Comparison of ENCODE assay signal across 19 cellular contexts in genomic region chr16:56679813-56680212, GRCh38. TPM values are rescaled to one million over a fixed set of nuclear protein-coding genes. Genes with fewer than 3 reads are reported as not detected.
A peak's percentile ranks its signal among the peaks of the same experiment; 100 is the strongest.
DNase-seq lines count a peak whose midpoint lies in the region; ATAC-seq and TF ChIP-seq lines count a peak whose summit lies in the region.
"Had no signal": no experiment of that assay in that cellular context is flagged by ENCODE, and none has a peak within 500 bp of the region (broad histone marks: within the 10 kb centered on the region; RNA-seq: fewer than 3 reads in every experiment).

No MANE protein-coding gene starts in this region.

- H2AFZ ChIP-seq in parathyroid adenoma: no peak overlapping the region
- H2AFZ ChIP-seq: GM23338 had no signal

- H3K36me3 Mint-ChIP-seq in Caco-2 (ENCODE audit: insufficient read depth, unreplicated experiment) (no peaks in the 10 kb centered on the region), immature natural killer cell (peaks cover 0 to 4% (median 0%) of the 10 kb centered on the region in 3 donors)

- ATAC-seq in activated CD4-positive, CD25-positive, alpha-beta regulatory T cell treated with anti-CD3 and anti-CD28 coated beads, Interleukin-2, amount 50 U/mL, for 24 hours: peak; percentile 3 to 30
- ATAC-seq: A549, GM12878, GM23338, T-helper 17 cell had no signal

- POLR2A ChIA-PET in Caco-2 (lab: Charles Lee): no interaction called here

- CTCF ChIA-PET in Caco-2 (lab: Charles Lee): no interaction called here

- H3K27me3 ChIP-seq in WERI-Rb-1 (ENCODE audit: insufficient read depth, low read depth, severe bottlenecking) (no peaks in the 10 kb centered on the region), parathyroid adenoma (ENCODE audit: control insufficient read depth, insufficient read depth, low read length) (no peaks in the 10 kb centered on the region), Caco-2 (replicated peaks; ENCODE audit: control insufficient read depth, insufficient read depth, low read length) (no peaks in the 10 kb centered on the region)

- H3K27ac ChIP-seq in WERI-Rb-1 (peak overlapping the region; percentile 72), parathyroid adenoma (peak overlapping the region; percentile 9)
- H3K27ac ChIP-seq: A549 had no signal

- H3K36me3 ChIP-seq in WERI-Rb-1: no peaks in the 10 kb centered on the region
- no peaks in the 10 kb centered on the region for H3K36me3 ChIP-seq in parathyroid adenoma (ENCODE audit: control insufficient read depth, insufficient read depth, low read length)
- no peaks in the 10 kb centered on the region for H3K36me3 ChIP-seq in Caco-2 (ENCODE audit: control insufficient read depth, insufficient read depth, low read length)

- no peaks in the 10 kb centered on the region for H3K79me2 ChIP-seq in parathyroid adenoma

- BruUV-seq in Caco-2 (replicated peaks; lab: Mats Ljungman, UMichigan): no TSS peak

- intact Hi-C loops in Caco-2 (cut with micrococcal nuclease; ENCODE audit: unreplicated experiment): no loop called here

- H3K4me3 Mint-ChIP-seq in Caco-2 (ENCODE audit: unreplicated experiment) (no peak overlapping the region), immature natural killer cell (no peak overlapping the region)
- H3K4me3 Mint-ChIP-seq: activated CD4-positive, alpha-beta T cell treated with anti-CD3 and anti-CD28 coated beads, Interleukin-2, amount 10 ng/mL, durations not matched to agents 24 days and 14 days; GM23338 had no signal

- H3K9me3 Mint-ChIP-seq in Caco-2 (ENCODE audit: unreplicated experiment) (no peaks in the 10 kb centered on the region), immature natural killer cell (no peaks in the 10 kb centered on the region)
- H3K9me3 Mint-ChIP-seq: activated CD4-positive, alpha-beta T cell treated with anti-CD3 and anti-CD28 coated beads, Interleukin-2, amount 10 ng/mL, durations not matched to agents 24 days and 14 days; GM23338 had no signal

- H3K27me3 Mint-ChIP-seq in Caco-2 (ENCODE audit: insufficient read depth, unreplicated experiment) (peaks cover 9% of the 10 kb centered on the region), immature natural killer cell (ENCODE audit: low read depth in 3 of 3) (peaks cover 5 to 7% (median 7%) of the 10 kb centered on the region in 3 donors)

- H3K27ac Mint-ChIP-seq in Caco-2 (ENCODE audit: unreplicated experiment) (no peak overlapping the region), immature natural killer cell (no peak overlapping the region)
- H3K27ac Mint-ChIP-seq: activated CD4-positive, alpha-beta T cell treated with anti-CD3 and anti-CD28 coated beads, Interleukin-2, amount 10 ng/mL, durations not matched to agents 24 days and 14 days; GM23338; T-helper 17 cell had no signal

- H3K4me1 ChIP-seq in parathyroid adenoma (peaks cover 13% of the 10 kb centered on the region), Caco-2 (peaks cover 8% of the 10 kb centered on the region; the same call in 1 of the 2 replicates)

- H3K4me2 ChIP-seq in parathyroid adenoma (ENCODE audit: low read length): no peak overlapping the region
- H3K4me2 ChIP-seq: A549, GM23338 had no signal

- no peaks in the 10 kb centered on the region for H3K9me3 ChIP-seq in WERI-Rb-1 (ENCODE audit: severe bottlenecking)
- H3K9me3 ChIP-seq in parathyroid adenoma (ENCODE audit: control insufficient read depth, low read length): no peaks in the 10 kb centered on the region
- H3K9me3 ChIP-seq in Caco-2: no peaks in the 10 kb centered on the region
- H3K9me3 ChIP-seq: A549 had no signal

- H3K9ac ChIP-seq in parathyroid adenoma: no peak overlapping the region

- H3K4me3 ChIP-seq in WERI-Rb-1 (ENCODE audit: low read depth, low read length): no peak overlapping the region
- no peak overlapping the region for H3K4me3 ChIP-seq in parathyroid adenoma (ENCODE audit: low read depth, low read length)
- no peak overlapping the region for H3K4me3 ChIP-seq in Caco-2 (ENCODE audit: low read depth, low read length)
- H3K4me3 ChIP-seq: A549, GM12878, GM23338 had no signal

- no peak for DNase-seq in activated CD4-positive, CD25-positive, alpha-beta regulatory T cell (lab: John Stamatoyannopoulos, UW)
- DNase-seq in HT1080 (ENCODE audit: low read depth) (peak; percentile 47), WERI-Rb-1 (no peak), Caco-2 (no peak), NCI-H774 (lab: John Stamatoyannopoulos, UW) (no peak), immature natural killer cell (no peak)
- DNase-seq: activated CD4-positive, alpha-beta T cell treated with anti-CD3 and anti-CD28 coated beads, Interleukin-2, amount 10 ng/mL, durations not matched to agents 24 days and 14 days; amygdala; mesenchymal stem cell; NCI-H187 treated with DMSO at 0.1 percent for 48 hours; stimulated activated CD4-positive, alpha-beta T cell treated with anti-CD3 and anti-CD28 coated beads, Interleukin-2, amount 100 ng/mL, for 24 hours; T-helper 17 cell had no signal

- H3K4me1 Mint-ChIP-seq in Caco-2 (ENCODE audit: low read depth, unreplicated experiment) (no peaks in the 10 kb centered on the region), immature natural killer cell (peaks cover 29 to 44% of the 10 kb centered on the region in 2 donors)

- TF ChIP-seq CTCF in WERI-Rb-1 (IDR thresholded peaks at IDR 0.05; ENCODE audit: low read depth, low read length) (no peak), parathyroid adenoma (IDR thresholded peaks at IDR 0.05) (no peak), Caco-2 (IDR thresholded peaks at IDR 0.05; ENCODE audit: insufficient read depth in 1 of 2, low read depth in 1 of 2, low read length in 1 of 2, severe bottlenecking in 1 of 2, unreplicated experiment in 1 of 2) (no peak)

RNA-seq across cellular contexts. Expression of gene MT1X, which starts 2.5 kb away (rescaled TPM):
- 100 and 148 TPM in 2 replicates for total RNA-seq in HT1080 (2014; rRNA removed; shearing (Covaris generic))
- polyA plus RNA-seq in HT1080 (2015; cell fraction: cytosol; rRNA removed): 54.2 and 278 TPM in 2 replicates
- 72.6 and 86.9 TPM in 2 replicates for polyA plus RNA-seq in HT1080 (2015; cell fraction: nucleus; rRNA removed)
- 4.4 and 18.3 TPM in 2 replicates for total RNA-seq in Caco-2 (2022)
- polyA plus RNA-seq in immature natural killer cell: 10 to 100 TPM; 23.2 to 73.5 (median 69.4) TPM

RNA-seq across cellular contexts. Expression of gene MT1H, which starts 10.2 kb away (rescaled TPM):
- not detected in 2 replicates for total RNA-seq in HT1080 (2014; rRNA removed; shearing (Covaris generic))
- polyA plus RNA-seq in HT1080 (2015; cell fraction: cytosol; rRNA removed): not detected in 2 replicates
- not detected in 2 replicates for polyA plus RNA-seq in HT1080 (2015; cell fraction: nucleus; rRNA removed)
- total RNA-seq in Caco-2 (2022): not detected in 2 replicates
- polyA plus RNA-seq in immature natural killer cell: not detected
- total RNA-seq: activated CD4-positive, alpha-beta T cell treated with anti-CD3 and anti-CD28 coated beads, Interleukin-2, amount 10 ng/mL, durations not matched to agents 24 days and 14 days; endothelial cell of umbilical vein; T-helper 17 cell had no signal
- polyA plus RNA-seq: A549, endothelial cell of umbilical vein, neural cell had no signal

RNA-seq across cellular contexts. Expression of gene MT1G, which starts 11.9 kb away (rescaled TPM):
- total RNA-seq in HT1080 (2014; rRNA removed; shearing (Covaris generic)): 0.33 and 1.4 TPM in 2 replicates
- not detected in 2 replicates for polyA plus RNA-seq in HT1080 (2015; cell fraction: cytosol; rRNA removed)
- polyA plus RNA-seq in HT1080 (2015; cell fraction: nucleus; rRNA removed): not detected in 2 replicates
- not detected in 2 replicates for total RNA-seq in Caco-2 (2022)
- polyA plus RNA-seq in immature natural killer cell: not detected
- total RNA-seq: endothelial cell of umbilical vein had no signal
- polyA plus RNA-seq: A549, endothelial cell of umbilical vein, neural cell had no signal

RNA-seq across cellular contexts. Expression of gene MT1F, which starts 22.1 kb away (rescaled TPM):
- total RNA-seq in HT1080 (2014; rRNA removed; shearing (Covaris generic)): not detected in 2 replicates
- polyA plus RNA-seq in HT1080 (2015; cell fraction: cytosol; rRNA removed): not detected in 2 replicates
- not detected in 2 replicates for polyA plus RNA-seq in HT1080 (2015; cell fraction: nucleus; rRNA removed)
- 2.8 and 12.5 TPM in 2 replicates for total RNA-seq in Caco-2 (2022)
- polyA plus RNA-seq in immature natural killer cell: 10 to 100 TPM in 2 of 3 donors, 1 to 10 TPM in 1; 6.4 to 39.1 (median 20.6) TPM

RNA-seq across cellular contexts. Expression of gene MT1B, which starts 28.1 kb away (rescaled TPM):
- total RNA-seq in HT1080 (2014; rRNA removed; shearing (Covaris generic)): not detected in 2 replicates
- polyA plus RNA-seq in HT1080 (2015; cell fraction: cytosol; rRNA removed): not detected in 2 replicates
- polyA plus RNA-seq in HT1080 (2015; cell fraction: nucleus; rRNA removed): not detected in 2 replicates
- total RNA-seq in Caco-2 (2022): not detected in 2 replicates
- polyA plus RNA-seq in immature natural killer cell: not detected
- total RNA-seq: activated CD4-positive, alpha-beta T cell treated with anti-CD3 and anti-CD28 coated beads, Interleukin-2, amount 10 ng/mL, durations not matched to agents 24 days and 14 days; endothelial cell of umbilical vein; GM12878; GM23338; T-helper 17 cell had no signal
- polyA plus RNA-seq: A549, endothelial cell of umbilical vein, GM12878, GM23338, neural cell had no signal
